11 cellular contexts compared by ENCODE assay signal in the genomic region with DNA sequence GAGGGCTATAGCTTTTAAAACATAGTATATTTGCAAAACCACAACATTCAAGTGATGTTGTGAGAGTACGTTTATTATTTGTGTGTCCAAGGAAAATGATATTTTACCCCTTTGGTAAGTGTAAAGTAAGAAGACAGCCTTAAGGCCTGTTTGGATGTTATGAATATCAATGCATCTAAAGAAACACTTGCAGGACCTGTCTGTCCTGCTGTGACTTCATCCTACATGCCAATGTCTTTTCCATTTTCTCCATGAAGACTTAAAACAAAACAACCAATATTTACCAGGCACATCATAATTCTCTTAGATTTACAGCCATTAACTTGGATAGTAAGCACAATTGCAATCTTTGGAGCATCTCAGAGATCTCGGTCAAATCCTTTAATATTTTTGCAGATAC.
"Had no signal": no experiment of that assay in that cellular context is flagged by ENCODE, and none has a peak within 500 bp of the region (broad histone marks: within the 10 kb centered on the region; RNA-seq: fewer than 3 reads in every experiment).

No MANE protein-coding gene starts in this region.

- H3K4me3 Mint-ChIP-seq: GM23338, H9, HFFc6 had no signal

- H3K36me3 ChIP-seq: HAP-1 had no signal

- H3K4me3 ChIP-seq: GM23248, GM23338, HAP-1 had no signal

- FAIRE-seq: H1, H54 had no signal

- H3K27ac Mint-ChIP-seq: GM23338, H9, HFFc6 had no signal

- ATAC-seq: GM23338, HCT116 had no signal

- H3K9me3 Mint-ChIP-seq: GM23338, H9, HFFc6 had no signal

- H3K27ac ChIP-seq: GM23248 had no signal

- H3K9ac ChIP-seq: GM23248 had no signal

- H3K9me3 ChIP-seq: HAP-1 had no signal

- DNase-seq: GM23248, GOT3, H7, H9, HCEC 1CT, HFFc6 had no signal

- H3K4me2 ChIP-seq: GM23338 had no signal

- H2AFZ ChIP-seq: GM23248, GM23338 had no signal
